Comparison of ENCODE assay signal across 8 cellular contexts in the genomic region with DNA sequence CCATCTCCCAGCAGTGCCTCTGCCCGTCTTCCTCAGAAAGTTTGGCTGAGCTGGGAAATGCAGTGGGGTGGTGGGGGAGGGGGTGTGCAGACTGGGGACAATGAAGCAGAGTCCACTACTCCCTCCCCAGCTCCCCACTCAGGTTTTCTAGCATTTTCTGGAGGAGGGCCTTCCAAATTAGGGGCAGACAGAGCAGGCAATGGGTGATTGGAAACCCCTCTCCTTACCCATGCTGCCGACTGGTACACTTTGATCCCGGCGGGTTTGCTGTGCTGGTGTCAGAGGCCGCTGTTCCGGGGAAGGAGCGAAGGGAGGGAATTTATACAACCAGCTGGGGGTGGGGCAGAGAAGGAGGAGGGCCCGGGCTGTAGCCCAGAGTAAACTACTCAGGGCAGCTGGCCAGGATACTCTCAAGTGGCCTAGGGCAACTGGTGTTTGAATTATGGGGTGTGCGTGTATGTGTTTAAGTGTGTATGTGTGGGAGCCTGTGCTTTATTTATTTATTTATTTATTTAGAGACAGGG. TPM values are rescaled to one million over a fixed set of nuclear protein-coding genes. Genes with fewer than 3 reads are reported as not detected.
A peak's percentile ranks its signal among the peaks of the same experiment; 100 is the strongest.
DNase-seq lines count a peak whose midpoint lies in the region; ATAC-seq, FAIRE-seq and TF ChIP-seq lines count a peak whose summit lies in the region.

Gene SELENBP1 (minus strand): TSS at position 295 of the 524 bp plus-strand sequence. CDS start 64 bp downstream, at position 231.

- POLR2A ChIA-PET in endothelial cell of umbilical vein (lab: Charles Lee), result interaction anchor here (1.0 to 1.2 kb wide), 2 partner anchors 72 to 168 kb away, joined by 3 to 4 read pairs; partner anchors contain the start of gene TUFT1

- DNase-seq in EL (peak; percentile 76), NCI-H524 treated with DMSO at 0.1 percent for 48 hours (lab: John Stamatoyannopoulos, UW) (peak; percentile 21), endothelial cell of umbilical vein (ENCODE audit: low read depth, low spot score) (peak; percentile 64), medulla oblongata (ENCODE audit: extremely low spot score) (peak; percentile 79), type B pancreatic cell (ENCODE audit: extremely low spot score, unreplicated experiment) (no peak), Karpas-422 (no peak), T-helper 9 cell (no peak)

- intact Hi-C loops in endothelial cell of umbilical vein (cut with micrococcal nuclease), result loop anchor here (1.0 to 2.0 kb wide), 2 partner anchors 25 to 26 kb away; partner anchors contain the start of genes PSMB4 and RFX5

- no peaks in the 10 kb centered on the region for H3K9me2 ChIP-seq in Karpas-422 (replicated peaks; ENCODE audit: insufficient read depth, low read length)

- dilution Hi-C loops in endothelial cell of umbilical vein (cut with MboI; ENCODE audit: extremely low pct_ligation_motif_present, low sequenced_read_pairs), result no loop called here

- no peaks in the 10 kb centered on the region for H3K27me3 Mint-ChIP-seq in type B pancreatic cell

- CTCF ChIA-PET in endothelial cell of umbilical vein (lab: Charles Lee), result interaction anchor here (1.1 to 1.7 kb wide), 3 partner anchors 20 to 61 kb away, joined by 3 to 8 read pairs (median 5); no protein-coding TSS in a partner anchor

- no peak for ATAC-seq in GM18511 (IDR thresholded peaks at IDR 0.05; ENCODE audit: unreplicated experiment)

- H3K27me3 ChIP-seq in endothelial cell of umbilical vein (ENCODE audit: control insufficient read depth in 2 of 2, insufficient read depth in 2 of 2, low read length in 2 of 2), result no peaks in the 10 kb centered on the region
- no peaks in the 10 kb centered on the region for H3K27me3 ChIP-seq in Karpas-422 (ENCODE audit: low read length)

- H3K27ac ChIP-seq in endothelial cell of umbilical vein (ENCODE audit: insufficient read depth, low read depth, low read length) (no peak within 1 kb of the TSS), Karpas-422 (ENCODE audit: low read length) (no peak within 1 kb of the TSS)

- peak within 1 kb of the TSS; percentile 76 for H3K27ac Mint-ChIP-seq in type B pancreatic cell

- no peak for FAIRE-seq in endothelial cell of umbilical vein (lab: Jason Lieb, UNC)

- peak within 1 kb of the TSS; percentile 29 for H3K9ac ChIP-seq in endothelial cell of umbilical vein (replicated peaks; ENCODE audit: extremely low read depth, insufficient read depth, low read length)
- H3K9ac ChIP-seq in Karpas-422 (ENCODE audit: low read length), result no peak within 1 kb of the TSS

- BruUV-seq in endothelial cell of umbilical vein (replicated peaks; lab: Mats Ljungman, UMichigan), result no TSS peak

- H2AFZ ChIP-seq in endothelial cell of umbilical vein (ENCODE audit: low read depth, low read length), result peak within 1 kb of the TSS; percentile 54
- no peak within 1 kb of the TSS for H2AFZ ChIP-seq in Karpas-422 (ENCODE audit: low read length)

- H3K36me3 ChIP-seq in endothelial cell of umbilical vein (ENCODE audit: control insufficient read depth in 2 of 2, extremely low read depth in 1 of 2, insufficient read depth in 2 of 2, low read length in 2 of 2) (no peaks in the 10 kb centered on the region), Karpas-422 (ENCODE audit: insufficient read depth, low read length) (no peaks in the 10 kb centered on the region)

- H3K79me2 ChIP-seq in endothelial cell of umbilical vein (ENCODE audit: control insufficient read depth, insufficient read depth, low read length) (no peaks in the 10 kb centered on the region), Karpas-422 (ENCODE audit: low read length) (no peaks in the 10 kb centered on the region)

- H4K20me1 ChIP-seq in endothelial cell of umbilical vein (replicated peaks; ENCODE audit: control insufficient read depth, extremely low read depth, insufficient read depth, low read length) (no peaks in the 10 kb centered on the region), Karpas-422 (ENCODE audit: insufficient read depth, low read depth, low read length) (no peaks in the 10 kb centered on the region)

- H3K4me1 Mint-ChIP-seq in type B pancreatic cell (ENCODE audit: unreplicated experiment), result peaks cover 26% of the 10 kb centered on the region

- TF ChIP-seq POLR2A in endothelial cell of umbilical vein (IDR thresholded peaks at IDR 0.05; ENCODE audit: low read depth, low read length), result peak; percentile 52

- H3K4me1 ChIP-seq in endothelial cell of umbilical vein (ENCODE audit: control insufficient read depth, extremely low read depth, insufficient read depth, low read length), result peaks cover 8% of the 10 kb centered on the region
- H3K4me1 ChIP-seq in Karpas-422 (ENCODE audit: low read length), result peaks cover 9% of the 10 kb centered on the region

- H3K4me2 ChIP-seq in endothelial cell of umbilical vein (ENCODE audit: insufficient read depth, low read length) (peak within 1 kb of the TSS; percentile 49), Karpas-422 (ENCODE audit: low read depth, low read length, poor library complexity, severe bottlenecking) (no peak within 1 kb of the TSS)

- no peaks in the 10 kb centered on the region for H3K36me3 Mint-ChIP-seq in type B pancreatic cell

- peak within 1 kb of the TSS; percentile 84 for H3K4me3 Mint-ChIP-seq in type B pancreatic cell

- no peaks in the 10 kb centered on the region for H3K9me3 ChIP-seq in endothelial cell of umbilical vein (replicated peaks; ENCODE audit: control insufficient read depth, insufficient read depth, low read length)
- no peaks in the 10 kb centered on the region for H3K9me3 ChIP-seq in Karpas-422 (ENCODE audit: low read length)

- no peaks in the 10 kb centered on the region for H3K9me3 Mint-ChIP-seq in type B pancreatic cell

- no peaks in the 10 kb centered on the region for H3K9me1 ChIP-seq in endothelial cell of umbilical vein (replicated peaks; ENCODE audit: control insufficient read depth, extremely low read depth, insufficient read depth, low read length)

- TF ChIP-seq CTCF in endothelial cell of umbilical vein (IDR thresholded peaks at IDR 0.05; ENCODE audit: extremely low read depth in 1 of 2, insufficient read depth in 1 of 2, low read depth in 1 of 2, low read length in 2 of 2), result no peak
- TF ChIP-seq CTCF in type B pancreatic cell (conservative IDR thresholded peaks at IDR 0.05), result no peak

- H3K4me3 ChIP-seq in endothelial cell of umbilical vein (replicated peaks in 1 of 3; ENCODE audit: insufficient read depth in 1 of 3, low read depth in 1 of 3, low read length in 3 of 3) (peak within 1 kb of the TSS in 1 of 3 experiments; percentile 29), Karpas-422 (ENCODE audit: low read length) (no peak within 1 kb of the TSS)

TF ChIP-seq in endothelial cell of umbilical vein, 7 proteins besides CTCF, POLR2A, EP300 and RAD21:
- no peak for TF ChIP-seq POLR2AphosphoS5 (IDR thresholded peaks at IDR 0.05; ENCODE audit: insufficient read depth, low read depth, low read length)
- TF ChIP-seq EZH2 (IDR thresholded peaks at IDR 0.05; ENCODE audit: borderline replicate concordance, low read depth, low read length, severe bottlenecking), result no peak
- no peak for TF ChIP-seq MAX (IDR thresholded peaks at IDR 0.05; ENCODE audit: insufficient read depth, insufficient read length)
- no peak for TF ChIP-seq MYC (IDR thresholded peaks at IDR 0.05; ENCODE audit: low read depth, low read length)
- TF ChIP-seq GATA2 (IDR thresholded peaks at IDR 0.05; ENCODE audit: insufficient read depth, insufficient read length, low read depth, low read length), result no peak
- TF ChIP-seq JUN (IDR thresholded peaks at IDR 0.05; ENCODE audit: borderline replicate concordance, insufficient read depth, insufficient read length, low read depth), result no peak
- no peak for TF ChIP-seq FOS (IDR thresholded peaks at IDR 0.05; ENCODE audit: borderline replicate concordance, insufficient read depth, low read length)

RNA-seq across cellular contexts. Expression of gene SELENBP1, which starts in this region (rescaled TPM):
- total RNA-seq in endothelial cell of umbilical vein (12.4 and 18.0 TPM in 2 replicates), type B pancreatic cell (ENCODE audit: low replicate concordance) (20.5 and 39.2 TPM in 2 replicates)
- 37.3 and 40.6 TPM in 2 replicates for polyA plus RNA-seq in endothelial cell of umbilical vein
- polyA plus RNA-seq in endothelial cell of umbilical vein (2011; cell fraction: cytosol; rRNA removed), result 25.7 and 28.0 TPM in 2 replicates
- polyA plus RNA-seq in endothelial cell of umbilical vein (2011; cell fraction: nucleus; rRNA removed), result 73.3 and 91.2 TPM in 2 replicates
- polyA plus RNA-seq in endothelial cell of umbilical vein (2012), result 12.8 and 24.9 TPM in 2 replicates
- 23.4 and 26.0 TPM in 2 replicates for polyA minus RNA-seq in endothelial cell of umbilical vein
- polyA minus RNA-seq in endothelial cell of umbilical vein (2011; cell fraction: cytosol; rRNA and poly(A)+ RNA removed), result 26.1 TPM
- 9.0 and 13.2 TPM in 2 replicates for polyA minus RNA-seq in endothelial cell of umbilical vein (2011; cell fraction: nucleus; rRNA and poly(A)+ RNA removed)
- total RNA-seq in Karpas-422 (2014; rRNA removed; shearing (Covaris generic); ENCODE audit: low replicate concordance), result not detected in 2 replicates

Comparison
In these comparisons a context has a peak if more than half of its experiments do, and no peak if none do; other contexts are left out.
1. RNA of gene SELENBP1 (total RNA-seq): 20.5 to 39.2 TPM in type B pancreatic cell and 12.4 to 18.0 TPM in endothelial cell of umbilical vein; not detected in Karpas-422; every median in the first group is over 10 times any median in the second.
2. DNase-seq: peak in EL (single experiment), NCI-H524 treated with DMSO at 0.1 percent for 48 hours (single experiment), endothelial cell of umbilical vein (single experiment) and medulla oblongata (single experiment); none in type B pancreatic cell (single experiment), Karpas-422 (single experiment) and T-helper 9 cell (single experiment).